In genomic region chr7:5695709-5696345, GRCh38 we compare ENCODE assay signal across 7 cellular contexts.
A peak's percentile ranks its signal among the peaks of the same experiment; 100 is the strongest.
DNase-seq lines count a peak whose midpoint lies in the region; ATAC-seq and TF ChIP-seq lines count a peak whose summit lies in the region.

No MANE protein-coding gene starts in this region.

- peak; percentile 68 for ATAC-seq in left lobe of liver
- ATAC-seq in omental fat pad (ENCODE audit: low FRiP score), result no peak

- H3K9me3 ChIP-seq in adrenal gland (replicated peaks in 1 of 3), result no peaks in the 10 kb centered on the region

- TF ChIP-seq POLR2A in adrenal gland (IDR thresholded peaks at IDR 0.05), result no peak

- 42 to 49% (median 47%) methylated on average over 7 to 8 of the region's 8 CpGs for WGBS in adrenal gland, 4 donors

- no peak for TF ChIP-seq CTCF in adrenal gland (IDR thresholded peaks at IDR 0.05)
- TF ChIP-seq CTCF in omental fat pad (IDR thresholded peaks at IDR 0.05), result no peak

- intact Hi-C loops in adrenal gland (cut with DNase I), result no loop called here

- peak overlapping the region in 3 of 5 donors; percentile 50 to 93 (median 90) for H3K27ac ChIP-seq in adrenal gland

- H3K27me3 ChIP-seq in adrenal gland, result no peaks in the 10 kb centered on the region

- no peak for DNase-seq in Jurkat, Clone E6-1 (ENCODE audit: low read depth, low spot score)
- DNase-seq in adrenal gland (peak in 2 of 7 donors; percentile 42 to 72), left lobe of liver (ENCODE audit: low spot score) (no peak), superior temporal gyrus (ENCODE audit: extremely low spot score) (peak; percentile 62), omental fat pad (ENCODE audit: low spot score) (no peak), AG08396 (ENCODE audit: low spot score) (no peak)
- DNase-seq in stimulated activated CD4-positive, alpha-beta T cell treated with anti-CD3 and anti-CD28 coated beads, Interleukin-1b, Interleukin-23, amount 100 ng/mL, for 48 hours, result no peak

- H3K4me1 ChIP-seq in adrenal gland (replicated peaks in 1 of 2), result peaks cover 59 to 98% of the 10 kb centered on the region in 2 donors

- H3K36me3 ChIP-seq in adrenal gland (replicated peaks in 1 of 2), result no peaks in the 10 kb centered on the region

- peak overlapping the region; percentile 1 for H3K4me3 ChIP-seq in Jurkat, Clone E6-1 (ENCODE audit: low read length)
- H3K4me3 ChIP-seq in adrenal gland, result no peak overlapping the region
